Comparison of ENCODE assay signal across 1 cellular context in genomic region chr15:31296304-31297220, GRCh38.
TF ChIP-seq lines count a peak whose summit lies in the region.

No MANE protein-coding gene starts in this region.

TF ChIP-seq in HepG2, 621 proteins besides CTCF, POLR2A, EP300 and RAD21 (continued from another document and continues in another):
- TF ChIP-seq KIAA2018 (CRISPR knock-in tag; IDR thresholded peaks at IDR 0.05; ENCODE audit: borderline replicate concordance) (no peak), ZNF503 (CRISPR knock-in tag; IDR thresholded peaks at IDR 0.05) (peak; percentile 95), RFXAP (CRISPR knock-in tag; IDR thresholded peaks at IDR 0.05; ENCODE audit: borderline replicate concordance) (peak; percentile 79; the same call in 1 of the 2 replicates), ZFP37 (CRISPR knock-in tag; IDR thresholded peaks at IDR 0.05; ENCODE audit: borderline replicate concordance) (peak; percentile 32; the same call in 1 of the 2 replicates), ZNF235 (CRISPR knock-in tag; IDR thresholded peaks at IDR 0.05; ENCODE audit: borderline replicate concordance) (no peak), RARG (CRISPR knock-in tag; IDR thresholded peaks at IDR 0.05; ENCODE audit: low read depth) (no peak), RCOR2 (CRISPR knock-in tag; IDR thresholded peaks at IDR 0.05) (peak; percentile 94), MAFG (CRISPR knock-in tag; IDR thresholded peaks at IDR 0.05) (no peak), FOXO1 (CRISPR knock-in tag; IDR thresholded peaks at IDR 0.05) (peak; percentile 90), JARID2 (CRISPR knock-in tag; IDR thresholded peaks at IDR 0.05; ENCODE audit: insufficient replicate concordance) (no peak), ZNF7 (CRISPR knock-in tag; IDR thresholded peaks at IDR 0.05) (no peak), AGO2 (optimal IDR thresholded peaks at IDR 0.05; ENCODE audit: low read depth, low read length) (no peak), KDM5B (CRISPR knock-in tag; IDR thresholded peaks at IDR 0.05; ENCODE audit: borderline replicate concordance) (no peak; the same call in 1 of the 2 replicates), ZBTB46 (CRISPR knock-in tag; IDR thresholded peaks at IDR 0.05; ENCODE audit: borderline replicate concordance) (no peak), KDM5A (IDR thresholded peaks at IDR 0.05; ENCODE audit: borderline replicate concordance, low read length) (no peak; the same call in 1 of the 2 replicates), FOXK2 (IDR thresholded peaks at IDR 0.05) (no peak), ZNF687 (CRISPR knock-in tag; IDR thresholded peaks at IDR 0.05) (peak; percentile 98), ZNF337 (CRISPR knock-in tag; IDR thresholded peaks at IDR 0.05; ENCODE audit: borderline replicate concordance, low read depth) (no peak), TBP (CRISPR knock-in tag; IDR thresholded peaks at IDR 0.05) (no peak), ZBTB20 (CRISPR knock-in tag; IDR thresholded peaks at IDR 0.05; ENCODE audit: borderline replicate concordance, low read depth) (peak; percentile 95), ZNF280D (CRISPR knock-in tag; IDR thresholded peaks at IDR 0.05) (peak; percentile 79; the same call in 1 of the 2 replicates), CREBL2 (CRISPR knock-in tag; IDR thresholded peaks at IDR 0.05; ENCODE audit: borderline replicate concordance) (no peak), RBAK (CRISPR knock-in tag; IDR thresholded peaks at IDR 0.05) (no peak; the same call in 1 of the 2 replicates), ZNF292 (CRISPR knock-in tag; IDR thresholded peaks at IDR 0.05; ENCODE audit: borderline replicate concordance, low read depth) (peak; percentile 95), UBTF (CRISPR knock-in tag; IDR thresholded peaks at IDR 0.05) (peak; percentile 66), KAT2B (IDR thresholded peaks at IDR 0.05; ENCODE audit: borderline replicate concordance, low read depth, low read length) (no peak), TRIM22 (IDR thresholded peaks at IDR 0.05) (no peak), HDAC1 (CRISPR knock-in tag; IDR thresholded peaks at IDR 0.05) (peak; percentile 98), PBX2 (CRISPR knock-in tag; IDR thresholded peaks at IDR 0.05) (no peak), IRX3 (CRISPR knock-in tag; IDR thresholded peaks at IDR 0.05; ENCODE audit: borderline replicate concordance, low read depth) (no peak)
